In the genomic region with DNA sequence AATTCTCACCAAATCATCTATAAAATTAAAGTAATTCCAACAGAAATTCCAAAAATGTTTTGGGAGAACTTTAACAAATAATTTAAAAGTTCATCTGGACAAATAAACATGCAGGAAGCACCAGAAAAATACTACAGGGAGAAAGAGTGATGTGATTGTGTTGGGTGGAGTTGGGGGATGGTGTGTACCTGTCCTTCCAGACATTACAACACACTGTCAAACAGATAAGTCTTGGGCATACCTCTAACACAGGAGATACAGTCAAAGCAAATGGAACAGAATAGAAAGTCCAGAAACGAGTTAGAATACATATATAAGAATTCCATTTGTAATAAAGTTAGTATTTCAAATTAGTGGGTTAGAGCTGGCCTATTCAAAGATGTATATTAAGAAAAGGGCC, we compare ENCODE assay signal across 22 cellular contexts. TPM values are rescaled to one million over a fixed set of nuclear protein-coding genes. Genes with fewer than 3 reads are reported as not detected.
DNase-seq lines count a peak whose midpoint lies in the region; ATAC-seq and TF ChIP-seq lines count a peak whose summit lies in the region.
"Had no signal": no experiment of that assay in that cellular context is flagged by ENCODE, and none has a peak within 500 bp of the region (broad histone marks: within the 10 kb centered on the region; RNA-seq: fewer than 3 reads in every experiment).

No MANE protein-coding gene starts in this region.

- DNase-seq in SK-N-SH, result no peak
- no peak for DNase-seq in epithelial cell of prostate (ENCODE audit: low read depth, low spot score)
- no peak for DNase-seq in smooth muscle cell (lab: John Stamatoyannopoulos, UW; ENCODE audit: unreplicated experiment)
- DNase-seq in GM20000 (ENCODE audit: low spot score), result no peak
- DNase-seq in ovary, result no peak
- no peak for DNase-seq in activated CD8-positive, alpha-beta T cell treated with anti-CD3 and anti-CD28 coated beads for 36 hours
- DNase-seq: C1 segment of cervical spinal cord; CD8-positive, alpha-beta T cell; H7; MV-4-11; NCI-H1105 treated with DMSO at 0.1 percent for 48 hours; NCI-H2029 treated with DMSO at 0.1 percent for 48 hours; NCI-H2171; NCI-H345; OCI-M1; SW 1271 had no signal

- H2AFZ ChIP-seq in SK-N-SH (ENCODE audit: low read depth), result no peak overlapping the region
- no peak overlapping the region for H2AFZ ChIP-seq in smooth muscle cell (ENCODE audit: low read depth)

- no peaks in the 10 kb centered on the region for H3K27me3 Mint-ChIP-seq in activated CD8-positive, alpha-beta T cell treated with anti-CD3 and anti-CD28 coated beads for 36 hours

- H3K27ac ChIP-seq in SK-N-SH (ENCODE audit: low read depth in 2 of 2, low read length in 1 of 2) (peak overlapping the region; percentile 34 to 46; a peak in 3 of 4 replicates), VCaP (peak overlapping the region; percentile 29), epithelial cell of prostate (peak overlapping the region; percentile 88), smooth muscle cell (ENCODE audit: low read depth) (peak overlapping the region; percentile 42), ovary (no peak overlapping the region)
- H3K27ac ChIP-seq: HL-60, KMS-11, SJSA1 had no signal

- peaks cover 3% of the 10 kb centered on the region for H3K9me3 Mint-ChIP-seq in activated CD8-positive, alpha-beta T cell treated with anti-CD3 and anti-CD28 coated beads for 36 hours
- H3K9me3 Mint-ChIP-seq: CD8-positive, alpha-beta T cell had no signal

- no peak overlapping the region for H3K9ac ChIP-seq in SK-N-SH
- H3K9ac ChIP-seq in smooth muscle cell (ENCODE audit: low read depth), result no peak overlapping the region
- H3K9ac ChIP-seq: KMS-11 had no signal

- H3K27me3 ChIP-seq in SK-N-SH (ENCODE audit: insufficient read depth) (no peaks in the 10 kb centered on the region), smooth muscle cell (ENCODE audit: low read depth) (no peaks in the 10 kb centered on the region), ovary (no peaks in the 10 kb centered on the region)
- H3K27me3 ChIP-seq: SJSA1 had no signal

- 88% methylated on average over 1 of the region's 1 CpG for WGBS in SK-N-SH (ENCODE audit: low lambda C conversion rate)
- 79% methylated on average over 1 of the region's 1 CpG for WGBS in smooth muscle cell (ENCODE audit: low lambda C conversion rate)
- WGBS in ovary, 3 donors, result 71 to 83% (median 75%) methylated on average over 1 of the region's 1 CpG

- TF ChIP-seq EP300 in SK-N-SH (IDR thresholded peaks at IDR 0.05; ENCODE audit: borderline replicate concordance in 1 of 2, low read depth in 1 of 2, low read length in 1 of 2) (no peak), ovary (IDR thresholded peaks at IDR 0.05) (no peak)

- peaks cover 16% of the 10 kb centered on the region for H3K36me3 Mint-ChIP-seq in activated CD8-positive, alpha-beta T cell treated with anti-CD3 and anti-CD28 coated beads for 36 hours (ENCODE audit: low read depth)
- H3K36me3 Mint-ChIP-seq: CD8-positive, alpha-beta T cell had no signal

- POLR2A ChIA-PET in SK-N-SH (lab: Yijun Ruan, JAX), result no interaction called here
- POLR2A ChIA-PET in activated CD8-positive, alpha-beta T cell treated with anti-CD3 and anti-CD28 coated beads for 36 hours (lab: Charles Lee), result interaction anchor here (1.1 to 1.6 kb wide), 4 partner anchors 20 to 252 kb away, joined by 3 to 4 read pairs (median 3); no protein-coding TSS in a partner anchor

- intact Hi-C loops in ovary (cut with DNase I), result loop anchor here in 3 of 4 donors (10.0 kb wide), 3 partner anchors 246 to 436 kb away; partner anchors contain the start of gene TLK1 (in 1 of the 3)
- intact Hi-C loops in activated CD8-positive, alpha-beta T cell treated with anti-CD3 and anti-CD28 coated beads for 36 hours (cut with micrococcal nuclease), result loop anchor here (10.0 kb wide), 1 partner anchor 86 kb away; no protein-coding TSS in a partner anchor

- no peaks in the 10 kb centered on the region for H3K36me3 ChIP-seq in SK-N-SH (replicated peaks in 1 of 2; ENCODE audit: control insufficient read depth in 1 of 2, insufficient read depth in 2 of 2, low read length in 1 of 2)
- H3K36me3 ChIP-seq in smooth muscle cell (ENCODE audit: low read depth), result no peaks in the 10 kb centered on the region
- no peaks in the 10 kb centered on the region for H3K36me3 ChIP-seq in ovary
- H3K36me3 ChIP-seq: SJSA1 had no signal

- H3F3A ChIP-seq in SK-N-SH (replicated peaks; ENCODE audit: insufficient read depth) (peaks cover 10% of the 10 kb centered on the region), smooth muscle cell (ENCODE audit: low read depth) (no peaks in the 10 kb centered on the region)

- H3K9me3 ChIP-seq in SK-N-SH (no peaks in the 10 kb centered on the region), smooth muscle cell (replicated peaks; ENCODE audit: low read depth) (no peaks in the 10 kb centered on the region), ovary (no peaks in the 10 kb centered on the region)
- H3K9me3 ChIP-seq: SJSA1 had no signal

- H3K79me2 ChIP-seq in SK-N-SH (ENCODE audit: insufficient read depth) (peaks cover 19% of the 10 kb centered on the region), smooth muscle cell (ENCODE audit: low read depth) (peaks cover 16% of the 10 kb centered on the region)

- TF ChIP-seq CTCF in SK-N-SH (IDR thresholded peaks at IDR 0.05), result no peak
- no peak for TF ChIP-seq CTCF in VCaP (conservative IDR thresholded peaks at IDR 0.05)
- no peak for TF ChIP-seq CTCF in smooth muscle cell (IDR thresholded peaks at IDR 0.05; ENCODE audit: borderline replicate concordance, insufficient read depth, poor library complexity, severe bottlenecking)
- no peak for TF ChIP-seq CTCF in GM20000 (IDR thresholded peaks at IDR 0.05; ENCODE audit: extremely low read depth, missing control alignments)
- TF ChIP-seq CTCF in ovary (IDR thresholded peaks at IDR 0.05), result no peak
- no peak for TF ChIP-seq CTCF in activated CD8-positive, alpha-beta T cell treated with anti-CD3 and anti-CD28 coated beads for 36 hours (IDR thresholded peaks at IDR 0.05)

- H3K4me1 Mint-ChIP-seq in activated CD8-positive, alpha-beta T cell treated with anti-CD3 and anti-CD28 coated beads for 36 hours (ENCODE audit: low read depth), result peaks cover 28% of the 10 kb centered on the region

- peaks cover 5 to 31% of the 10 kb centered on the region in 2 experiments for H3K4me1 ChIP-seq in SK-N-SH (ENCODE audit: control insufficient read depth in 1 of 2, insufficient read depth in 2 of 2, low read depth in 1 of 2, low read length in 1 of 2)
- peaks cover 16% of the 10 kb centered on the region for H3K4me1 ChIP-seq in smooth muscle cell (ENCODE audit: low read depth)
- H3K4me1 ChIP-seq in ovary (ENCODE audit: insufficient read depth), result peaks cover 3% of the 10 kb centered on the region

- H4K20me1 ChIP-seq in SK-N-SH (ENCODE audit: insufficient read depth) (no peaks in the 10 kb centered on the region), smooth muscle cell (ENCODE audit: low read depth) (peaks cover under 1% of the 10 kb centered on the region)

- H3K4me3 Mint-ChIP-seq in activated CD8-positive, alpha-beta T cell treated with anti-CD3 and anti-CD28 coated beads for 36 hours, result no peak overlapping the region
- H3K4me3 Mint-ChIP-seq: CD8-positive, alpha-beta T cell had no signal

- H3K4me2 ChIP-seq in SK-N-SH (no peak overlapping the region), smooth muscle cell (no peak overlapping the region)
- H3K4me2 ChIP-seq: KMS-11 had no signal

- no peak overlapping the region for H3K4me3 ChIP-seq in SK-N-SH (ENCODE audit: low read depth in 2 of 2, low read length in 1 of 2)
- H3K4me3 ChIP-seq in smooth muscle cell, result no peak overlapping the region
- H3K4me3 ChIP-seq in ovary, result no peak overlapping the region
- H3K4me3 ChIP-seq: SJSA1 had no signal

- H3K9me2 ChIP-seq in SK-N-SH, result no peaks in the 10 kb centered on the region

- no peak overlapping the region for H3K27ac Mint-ChIP-seq in activated CD8-positive, alpha-beta T cell treated with anti-CD3 and anti-CD28 coated beads for 36 hours
- H3K27ac Mint-ChIP-seq: CD8-positive, alpha-beta T cell had no signal

- TF ChIP-seq POLR2A in ovary (IDR thresholded peaks at IDR 0.05), result no peak

- ATAC-seq in SK-N-SH treated with all-trans-retinoic acid at 6 μM for 48 hours, result no peak
- no peak for ATAC-seq in activated CD8-positive, alpha-beta T cell treated with anti-CD3 and anti-CD28 coated beads for 36 hours
- ATAC-seq: CD8-positive, alpha-beta T cell; Right ventricle myocardium inferior had no signal

- no peak for TF ChIP-seq RAD21 in SK-N-SH (IDR thresholded peaks at IDR 0.05; ENCODE audit: low read length)

- CTCF ChIA-PET in SK-N-SH (lab: Yijun Ruan, JAX), result interaction anchor here (0.6 to 1.6 kb wide), 2 partner anchors 438 to 478 kb away, joined by 4 to 7 read pairs; no protein-coding TSS in a partner anchor
- CTCF ChIA-PET in activated CD8-positive, alpha-beta T cell treated with anti-CD3 and anti-CD28 coated beads for 36 hours (lab: Charles Lee), result interaction anchor here (0.6 to 1.0 kb wide), 3 partner anchors 22 to 438 kb away, joined by 3 read pairs; no protein-coding TSS in a partner anchor

TF ChIP-seq in SK-N-SH, 30 proteins besides CTCF, POLR2A, EP300 and RAD21 (continues in another document):
- TF ChIP-seq MEF2A (IDR thresholded peaks at IDR 0.05; ENCODE audit: borderline replicate concordance, low read depth) (no peak), NFIC (IDR thresholded peaks at IDR 0.05; ENCODE audit: borderline replicate concordance) (no peak), FOSL2 (IDR thresholded peaks at IDR 0.05; ENCODE audit: borderline replicate concordance, low read depth) (no peak)

TF ChIP-seq in SK-N-SH treated with all-trans-retinoic acid at 6 μM for 48 hours, 23 proteins besides CTCF, POLR2A, EP300 and RAD21 (continues in another document):
- TF ChIP-seq OSR1 (CRISPR knock-in tag; IDR thresholded peaks at IDR 0.05) (no peak), GLIS3 (CRISPR knock-in tag; IDR thresholded peaks at IDR 0.05) (no peak), CSDC2 (CRISPR knock-in tag; IDR thresholded peaks at IDR 0.05) (no peak), ZNF8 (CRISPR knock-in tag; IDR thresholded peaks at IDR 0.05) (no peak), ZC3H10 (CRISPR knock-in tag; IDR thresholded peaks at IDR 0.05) (no peak), TCF4 (CRISPR knock-in tag; IDR thresholded peaks at IDR 0.05; ENCODE audit: borderline replicate concordance) (no peak)

RNA-seq across cellular contexts. Expression of gene METTL8, which starts 22.6 kb away (rescaled TPM):
- polyA plus RNA-seq in SK-N-SH (2012; rRNA removed) (5.1 and 6.2 TPM in 2 replicates), smooth muscle cell (14.5 and 20.9 TPM in 2 replicates), ovary (10 to 100 TPM in 1 of 2 donors, 1 to 10 TPM in 1; 4.5 to 14.3 TPM)
- polyA plus RNA-seq in SK-N-SH (2012; cell fraction: cytosol; rRNA removed), result 9.5 and 13.4 TPM in 2 replicates
- polyA plus RNA-seq in SK-N-SH (2012; cell fraction: nucleus; rRNA removed), result 8.5 and 8.8 TPM in 2 replicates
- total RNA-seq in smooth muscle cell (26.8 and 29.2 TPM in 2 replicates), ovary (10 to 100 TPM; 10.8 to 33.0 (median 17.9) TPM)
- 10 to 100 TPM; 43.4 to 44.8 TPM for total RNA-seq in activated CD8-positive, alpha-beta T cell treated with anti-CD3 and anti-CD28 coated beads for 36 hours

RNA-seq across cellular contexts. Expression of gene DCAF17, which starts 22.8 kb away (rescaled TPM):
- polyA plus RNA-seq in SK-N-SH (2012; rRNA removed) (4.9 and 7.5 TPM in 2 replicates), smooth muscle cell (4.3 TPM in 2 replicates), ovary (10 to 100 TPM in 1 of 2 donors, 1 to 10 TPM in 1; 6.7 to 13.8 TPM)
- 7.3 and 7.5 TPM in 2 replicates for polyA plus RNA-seq in SK-N-SH (2012; cell fraction: cytosol; rRNA removed)
- 7.0 and 14.3 TPM in 2 replicates for polyA plus RNA-seq in SK-N-SH (2012; cell fraction: nucleus; rRNA removed)
- total RNA-seq in smooth muscle cell (16.0 and 17.2 TPM in 2 replicates), ovary (10 to 100 TPM; 12.3 to 20.2 (median 17.9) TPM)
- 10 to 100 TPM; 19.0 to 20.1 TPM for total RNA-seq in activated CD8-positive, alpha-beta T cell treated with anti-CD3 and anti-CD28 coated beads for 36 hours

Comparison
In these comparisons a context has a peak if more than half of its experiments do, and no peak if none do; other contexts are left out.
1. H3K27ac ChIP-seq: peak in SK-N-SH (2 of 2), VCaP (single experiment), epithelial cell of prostate (single experiment) and smooth muscle cell (single experiment); none in ovary (0 of 2).